ENCODE assay signal across 29 cellular contexts in genomic region chr6:46628498-46628897, GRCh38. TPM values are rescaled to one million over a fixed set of nuclear protein-coding genes. Genes with fewer than 3 reads are reported as not detected.
DNase-seq lines count a peak whose midpoint lies in the region; ATAC-seq and TF ChIP-seq lines count a peak whose summit lies in the region.
"Had no signal": no experiment of that assay in that cellular context is flagged by ENCODE, and none has a peak within 500 bp of the region (broad histone marks: within the 10 kb centered on the region; RNA-seq: fewer than 3 reads in every experiment).

No MANE protein-coding gene starts in this region.

- H3K79me1 ChIP-seq in trophoblast cell (ENCODE audit: low read length), result no peaks in the 10 kb centered on the region

- no peak overlapping the region for H3K4me3 ChIP-seq in mammary epithelial cell (replicated peaks in 1 of 3; ENCODE audit: insufficient read depth in 1 of 3, low read depth in 2 of 3, low read length in 3 of 3)
- H3K4me3 ChIP-seq in Karpas-422 (ENCODE audit: low read length), result no peak overlapping the region
- no peak overlapping the region for H3K4me3 ChIP-seq in heart right ventricle
- H3K4me3 ChIP-seq in trophoblast cell (ENCODE audit: low read depth, low read length), result no peak overlapping the region
- no peak overlapping the region for H3K4me3 ChIP-seq in GM23248
- H3K4me3 ChIP-seq: Peyer's patch had no signal

- POLR2A ChIA-PET in MCF 10A (lab: Yijun Ruan, JAX), result no interaction called here

- no peak overlapping the region for H2BK12ac ChIP-seq in trophoblast cell (ENCODE audit: low read length)

- no peaks in the 10 kb centered on the region for H3F3A ChIP-seq in GM23248 (ENCODE audit: insufficient read depth)

- H3K9me3 ChIP-seq in mammary epithelial cell (replicated peaks; ENCODE audit: insufficient read depth, low read length) (no peaks in the 10 kb centered on the region), Karpas-422 (ENCODE audit: low read length) (no peaks in the 10 kb centered on the region), heart right ventricle (no peaks in the 10 kb centered on the region), trophoblast cell (ENCODE audit: insufficient read depth, low read depth, low read length) (no peaks in the 10 kb centered on the region), GM23248 (ENCODE audit: low read depth) (no peaks in the 10 kb centered on the region)
- H3K9me3 ChIP-seq: BE2C, Peyer's patch, SK-N-SH had no signal

- WGBS in mammary epithelial cell (ENCODE audit: low coverage, missing lambda C conversion rate), result 69% methylated on average over 1 of the region's 1 CpG
- WGBS in heart right ventricle, 2 donors, result 48 to 54% methylated on average over 1 of the region's 1 CpG
- no CpG with 5 or more reads among the region's 1 CpG for WGBS in trophoblast cell (ENCODE audit: extremely low coverage, insufficient coverage, insufficient read length)
- 71 to 83% methylated on average over 1 of the region's 1 CpG for WGBS in GM23248 (ENCODE audit: low coverage in 1 of 2, low lambda C conversion rate in 2 of 2, missing lambda C conversion rate in 2 of 2), 2 experiments

- H3K27ac ChIP-seq in mammary epithelial cell (ENCODE audit: insufficient read depth, low read depth, low read length), result no peak overlapping the region
- peak overlapping the region; percentile 95 for H3K27ac ChIP-seq in Karpas-422 (ENCODE audit: low read length)
- H3K27ac ChIP-seq in heart right ventricle, result peak overlapping the region in 2 of 10 donors; percentile 4 to 17
- no peak overlapping the region for H3K27ac ChIP-seq in trophoblast cell (ENCODE audit: low read depth, low read length)
- no peak overlapping the region for H3K27ac ChIP-seq in GM23248
- H3K27ac ChIP-seq: 22Rv1, Peyer's patch had no signal

- dilution Hi-C loops in mammary epithelial cell (cut with HindIII; ENCODE audit: low sequenced_read_pairs), result no loop called here

- H3K36me3 ChIP-seq in mammary epithelial cell (ENCODE audit: insufficient read depth, low read length), result no peaks in the 10 kb centered on the region
- peaks cover 3% of the 10 kb centered on the region; the same call in 1 of the 2 replicates for H3K36me3 ChIP-seq in Karpas-422 (ENCODE audit: insufficient read depth, low read length)
- H3K36me3 ChIP-seq in heart right ventricle, result peaks cover 0 to 4% (median 0%) of the 10 kb centered on the region in 9 donors
- H3K36me3 ChIP-seq in trophoblast cell (ENCODE audit: control insufficient read depth in 1 of 2, insufficient read depth in 2 of 2, low read length in 2 of 2), result no peaks in the 10 kb centered on the region
- no peaks in the 10 kb centered on the region for H3K36me3 ChIP-seq in GM23248 (ENCODE audit: low read depth)
- H3K36me3 ChIP-seq: BE2C, Peyer's patch had no signal

- H4K20me1 ChIP-seq in mammary epithelial cell (ENCODE audit: insufficient read depth, low read length) (no peaks in the 10 kb centered on the region), Karpas-422 (ENCODE audit: insufficient read depth, low read depth, low read length) (no peaks in the 10 kb centered on the region), GM23248 (ENCODE audit: insufficient read depth) (no peaks in the 10 kb centered on the region)

- no peaks in the 10 kb centered on the region for H3K4me1 Mint-ChIP-seq in MCF 10A (ENCODE audit: insufficient read depth, unreplicated experiment)
- H3K4me1 Mint-ChIP-seq: CD14-positive monocyte had no signal

- no peak overlapping the region for H2BK120ac ChIP-seq in trophoblast cell (ENCODE audit: insufficient read depth, low read length, poor library complexity)

- H3K27me3 ChIP-seq in mammary epithelial cell (ENCODE audit: insufficient read depth, low read length) (no peaks in the 10 kb centered on the region), Karpas-422 (ENCODE audit: low read length) (no peaks in the 10 kb centered on the region), heart right ventricle (no peaks in the 10 kb centered on the region), trophoblast cell (ENCODE audit: insufficient read depth, low read length) (no peaks in the 10 kb centered on the region), GM23248 (replicated peaks; ENCODE audit: insufficient read depth) (no peaks in the 10 kb centered on the region)
- H3K27me3 ChIP-seq: BE2C, Peyer's patch had no signal

- TF ChIP-seq CTCF in MCF 10A (IDR thresholded peaks at IDR 0.05; ENCODE audit: unreplicated experiment) (no peak), mammary epithelial cell (conservative IDR thresholded peaks at IDR 0.05 in 1 of 2, IDR thresholded peaks at IDR 0.05 in 1 of 2; ENCODE audit: extremely low read depth in 1 of 2, insufficient read depth in 1 of 2, low read depth in 1 of 2, low read length in 2 of 2) (no peak), heart right ventricle (IDR thresholded peaks at IDR 0.05) (no peak)

- H3K23ac ChIP-seq in trophoblast cell (ENCODE audit: low read length), result no peak overlapping the region

- H4K12ac ChIP-seq in trophoblast cell (ENCODE audit: low read depth, low read length), result no peak overlapping the region

- DNase-seq in MCF 10A (ENCODE audit: unreplicated experiment) (no peak), mammary epithelial cell (no peak), Karpas-422 (no peak), heart right ventricle (no peak), trophoblast cell (peak; percentile 61 to 65), GM23248 (no peak)
- no peak for DNase-seq in activated CD4-positive, alpha-beta T cell treated with anti-CD3 and anti-CD28 coated beads, Interleukin-2, amount 50 U/mL, for 1 hour
- DNase-seq: ACHN; BE2C; Calu3; CD8-positive, alpha-beta memory T cell; DMS79 treated with DMSO at 0.1 percent for 48 hours; HCEC 1CT; IMR-90; KG1; NCI-H1048; NCI-H1417; NCI-H1694; NCI-H2081 treated with DMSO at 0.1 percent for 48 hours; NCI-H2171; NCI-H226; NCI-H510A; NCI-H69; OCI-M1; Peyer's patch; SK-N-SH had no signal

- H3K18ac ChIP-seq in trophoblast cell (ENCODE audit: low read length), result no peak overlapping the region

- intact Hi-C loops in MCF 10A (cut with micrococcal nuclease), result loop anchor here (5.0 kb wide), 2 partner anchors 136 to 364 kb away; partner anchors contain the start of gene RCAN2
- intact Hi-C loops in mammary epithelial cell (cut with micrococcal nuclease), result loop anchor here (5.0 kb wide), 2 partner anchors 136 to 536 kb away; partner anchors contain the start of gene RCAN2
- intact Hi-C loops in heart right ventricle (cut with DNase I), result loop anchor here in 9 of 10 donors (5.0 to 10.0 kb wide), 8 partner anchors 134 to 1259 kb away; partner anchors contain the start of gene RCAN2 (in 5 of the 9)

- H3K14ac ChIP-seq in trophoblast cell (ENCODE audit: low read length), result no peak overlapping the region

- H3K9me3 Mint-ChIP-seq in MCF 10A (ENCODE audit: unreplicated experiment), result no peaks in the 10 kb centered on the region
- H3K9me3 Mint-ChIP-seq: CD14-positive monocyte; CD8-positive, alpha-beta memory T cell had no signal

- H3K27me3 Mint-ChIP-seq in MCF 10A (ENCODE audit: insufficient read depth, unreplicated experiment), result no peaks in the 10 kb centered on the region

- no peak overlapping the region for H2AK5ac ChIP-seq in trophoblast cell (ENCODE audit: low read length)

- H3K36me3 Mint-ChIP-seq in MCF 10A (ENCODE audit: insufficient read depth, unreplicated experiment), result no peaks in the 10 kb centered on the region
- H3K36me3 Mint-ChIP-seq: CD14-positive monocyte; CD8-positive, alpha-beta memory T cell had no signal

- H3K9ac ChIP-seq in mammary epithelial cell (ENCODE audit: insufficient read depth, low read length), result no peak overlapping the region
- no peak overlapping the region for H3K9ac ChIP-seq in Karpas-422 (ENCODE audit: low read length)
- no peak overlapping the region for H3K9ac ChIP-seq in trophoblast cell (ENCODE audit: low read length)
- no peak overlapping the region for H3K9ac ChIP-seq in GM23248
- H3K9ac ChIP-seq: SK-N-SH had no signal

- in situ Hi-C loops in mammary epithelial cell (cut with MboI; ENCODE audit: low sequenced_read_pairs in 2 of 2) (no loop called here), GM23248 (cut with MboI) (no loop called here)

- H2BK5ac ChIP-seq in trophoblast cell (ENCODE audit: low read depth, low read length, poor library complexity), result no peak overlapping the region

- H3K9me2 ChIP-seq in Karpas-422 (replicated peaks; ENCODE audit: insufficient read depth, low read length), result no peaks in the 10 kb centered on the region
- no peaks in the 10 kb centered on the region for H3K9me2 ChIP-seq in GM23248 (ENCODE audit: insufficient read depth)
- H3K9me2 ChIP-seq: SK-N-SH had no signal

- H3K27ac Mint-ChIP-seq in MCF 10A (ENCODE audit: low read depth, unreplicated experiment), result peak overlapping the region; percentile 29
- H3K27ac Mint-ChIP-seq: CD14-positive monocyte; CD8-positive, alpha-beta memory T cell had no signal

- H3K79me2 ChIP-seq in mammary epithelial cell (ENCODE audit: insufficient read depth, low read length) (no peaks in the 10 kb centered on the region), Karpas-422 (ENCODE audit: low read length) (no peaks in the 10 kb centered on the region), trophoblast cell (ENCODE audit: control insufficient read depth, insufficient read depth, low read length, poor library complexity) (no peaks in the 10 kb centered on the region), GM23248 (ENCODE audit: insufficient read depth) (no peaks in the 10 kb centered on the region)

- no peak overlapping the region for H4K91ac ChIP-seq in trophoblast cell (ENCODE audit: low read depth, low read length)

- H3K4me1 ChIP-seq in mammary epithelial cell (ENCODE audit: insufficient read depth, low read length) (no peaks in the 10 kb centered on the region), Karpas-422 (ENCODE audit: low read length) (peaks cover 63% of the 10 kb centered on the region), heart right ventricle (peaks cover 0 to 18% (median 8%) of the 10 kb centered on the region in 9 donors), trophoblast cell (ENCODE audit: control insufficient read depth in 1 of 2, insufficient read depth in 2 of 2, low read length in 2 of 2) (peaks cover 0 to 3% of the 10 kb centered on the region in 2 experiments), GM23248 (ENCODE audit: insufficient read depth) (no peaks in the 10 kb centered on the region)
- H3K4me1 ChIP-seq: BE2C, Peyer's patch had no signal

- H4K8ac ChIP-seq in trophoblast cell (ENCODE audit: low read depth, low read length), result no peak overlapping the region

- H3K4ac ChIP-seq in trophoblast cell (ENCODE audit: low read depth, low read length), result no peak overlapping the region

- ATAC-seq in heart right ventricle (peak in 6 of 8 donors; percentile 51 to 83 (median 65)), GM18517 (IDR thresholded peaks at IDR 0.05; ENCODE audit: unreplicated experiment) (no peak)

- BruUV-seq in MCF 10A (replicated peaks; lab: Mats Ljungman, UMichigan) (no TSS peak), mammary epithelial cell (replicated peaks; lab: Mats Ljungman, UMichigan) (no TSS peak)

- no peak overlapping the region for H2AFZ ChIP-seq in mammary epithelial cell (ENCODE audit: low read depth, low read length)
- H2AFZ ChIP-seq in Karpas-422 (ENCODE audit: low read length), result no peak overlapping the region
- no peak overlapping the region for H2AFZ ChIP-seq in trophoblast cell (ENCODE audit: insufficient read depth, low read length, poor library complexity)
- H2AFZ ChIP-seq in GM23248, result no peak overlapping the region

- H3K4me2 ChIP-seq in mammary epithelial cell (ENCODE audit: insufficient read depth, low read depth, low read length), result no peak overlapping the region
- no peak overlapping the region for H3K4me2 ChIP-seq in Karpas-422 (ENCODE audit: low read depth, low read length, poor library complexity, severe bottlenecking)
- H3K4me2 ChIP-seq in trophoblast cell (ENCODE audit: low read length), result no peak overlapping the region
- no peak overlapping the region for H3K4me2 ChIP-seq in GM23248 (ENCODE audit: unreplicated experiment)
- H3K4me2 ChIP-seq: SK-N-SH had no signal

- CTCF ChIA-PET in MCF 10A (lab: Yijun Ruan, JAX), result interaction anchor here (0.8 to 1.4 kb wide), 2 partner anchors 190 to 210 kb away, joined by 3 to 5 read pairs; no protein-coding TSS in a partner anchor
- CTCF ChIA-PET in mammary epithelial cell (lab: Charles Lee; ENCODE audit: low non-redundant PET), result no interaction called here

- no peak overlapping the region for H3K4me3 Mint-ChIP-seq in MCF 10A (ENCODE audit: unreplicated experiment)
- H3K4me3 Mint-ChIP-seq: CD14-positive monocyte; CD8-positive, alpha-beta memory T cell had no signal

RNA-seq across cellular contexts. Expression of gene CYP39A1, which starts 24.1 kb away (rescaled TPM):
- 7.2 and 7.4 TPM in 2 replicates for total RNA-seq in MCF 10A (2022)
- 1 to 10 TPM; 2.4 to 5.2 TPM for total RNA-seq in mammary epithelial cell
- polyA plus RNA-seq in mammary epithelial cell, result 0.65 TPM
- not detected for polyA minus RNA-seq in mammary epithelial cell
- total RNA-seq in Karpas-422 (2014; rRNA removed; shearing (Covaris generic); ENCODE audit: low replicate concordance), result 8.2 and 15.4 TPM in 2 replicates
- total RNA-seq in heart right ventricle, result 1 to 10 TPM; 4.1 to 7.5 (median 4.7) TPM
- 1 to 10 TPM; 2.9 to 4.0 TPM for polyA plus RNA-seq in heart right ventricle
- polyA plus RNA-seq in trophoblast cell (2013), result 0.70 and 0.82 TPM in 2 replicates
- total RNA-seq in GM23248 (2014; rRNA removed; shearing (Covaris generic)), result 0.38 TPM in 1 of 2 replicates, not detected in the other
- polyA plus RNA-seq in GM23248 (2016; fragmentation: Nextera tagmentation; extraction: Ambion mirVana), result 0.08 and 0.46 TPM in 2 replicates
- total RNA-seq: CD8-positive, alpha-beta memory T cell; IMR-90 had no signal
- polyA plus RNA-seq: CD14-positive monocyte; CD8-positive, alpha-beta memory T cell; SK-N-SH had no signal

RNA-seq across cellular contexts. Expression of gene SLC25A27, which starts 24.3 kb away (rescaled TPM):
- total RNA-seq in MCF 10A (2022), result 21.7 and 36.9 TPM in 2 replicates
- 10 to 100 TPM; 11.8 to 18.1 TPM for total RNA-seq in mammary epithelial cell
- polyA plus RNA-seq in mammary epithelial cell, result 3.5 TPM
- not detected for polyA minus RNA-seq in mammary epithelial cell
- 167 and 178 TPM in 2 replicates for total RNA-seq in Karpas-422 (2014; rRNA removed; shearing (Covaris generic); ENCODE audit: low replicate concordance)
- 10 to 100 TPM in 8 of 10 donors, 1 to 10 TPM in 2; 8.4 to 20.3 (median 13.9) TPM for total RNA-seq in heart right ventricle
- polyA plus RNA-seq in heart right ventricle, result 10 to 100 TPM in 1 of 2 donors, 1 to 10 TPM in 1; 5.8 to 82.7 TPM
- polyA plus RNA-seq in trophoblast cell (2013), result 0.41 and 0.69 TPM in 2 replicates
- total RNA-seq in GM23248 (2014; rRNA removed; shearing (Covaris generic)), result 2.4 and 16.3 TPM in 2 replicates
- polyA plus RNA-seq in GM23248 (2016; fragmentation: Nextera tagmentation; extraction: Ambion mirVana), result 2.8 and 3.0 TPM in 2 replicates
- total RNA-seq: IMR-90 had no signal
- polyA plus RNA-seq: CD8-positive, alpha-beta memory T cell had no signal

RNA-seq across cellular contexts. Expression of gene TDRD6, which starts 59.2 kb away (rescaled TPM):
- 0.56 and 0.66 TPM in 2 replicates for total RNA-seq in MCF 10A (2022)
- total RNA-seq in mammary epithelial cell, result under 1 TPM; 0.09 to 0.50 TPM
- polyA plus RNA-seq in mammary epithelial cell, result 0.01 TPM
- polyA minus RNA-seq in mammary epithelial cell, result 0.52 TPM
- 3.5 and 5.4 TPM in 2 replicates for total RNA-seq in Karpas-422 (2014; rRNA removed; shearing (Covaris generic); ENCODE audit: low replicate concordance)
- total RNA-seq in heart right ventricle, result 1 to 10 TPM in 1 of 10 donors, under 1 TPM in 9; 0.20 to 1.3 (median 0.54) TPM
- 1 to 10 TPM in 1 of 2 donors, under 1 TPM in 1; 0.10 to 1.4 TPM for polyA plus RNA-seq in heart right ventricle
- polyA plus RNA-seq in trophoblast cell (2013), result 0.01 TPM in 1 of 2 replicates, not detected in the other
- not detected in 2 replicates for total RNA-seq in GM23248 (2014; rRNA removed; shearing (Covaris generic))
- not detected in 2 replicates for polyA plus RNA-seq in GM23248 (2016; fragmentation: Nextera tagmentation; extraction: Ambion mirVana)
- total RNA-seq: CD8-positive, alpha-beta memory T cell; IMR-90 had no signal
- polyA plus RNA-seq: CD8-positive, alpha-beta memory T cell; IMR-90; SK-N-SH had no signal

Comparison
In these comparisons a context has a peak if more than half of its experiments do, and no peak if none do; other contexts are left out.
1. DNase-seq: peak in trophoblast cell (2 of 2); none in MCF 10A (single experiment), mammary epithelial cell (single experiment), Karpas-422 (single experiment), heart right ventricle (0 of 2), activated CD4-positive, alpha-beta T cell treated with anti-CD3 and anti-CD28 coated beads, Interleukin-2, amount 50 U/mL, for 1 hour (single experiment) and GM23248 (single experiment).